Comparison of ENCODE assay signal across 1 cellular context in the genomic region with DNA sequence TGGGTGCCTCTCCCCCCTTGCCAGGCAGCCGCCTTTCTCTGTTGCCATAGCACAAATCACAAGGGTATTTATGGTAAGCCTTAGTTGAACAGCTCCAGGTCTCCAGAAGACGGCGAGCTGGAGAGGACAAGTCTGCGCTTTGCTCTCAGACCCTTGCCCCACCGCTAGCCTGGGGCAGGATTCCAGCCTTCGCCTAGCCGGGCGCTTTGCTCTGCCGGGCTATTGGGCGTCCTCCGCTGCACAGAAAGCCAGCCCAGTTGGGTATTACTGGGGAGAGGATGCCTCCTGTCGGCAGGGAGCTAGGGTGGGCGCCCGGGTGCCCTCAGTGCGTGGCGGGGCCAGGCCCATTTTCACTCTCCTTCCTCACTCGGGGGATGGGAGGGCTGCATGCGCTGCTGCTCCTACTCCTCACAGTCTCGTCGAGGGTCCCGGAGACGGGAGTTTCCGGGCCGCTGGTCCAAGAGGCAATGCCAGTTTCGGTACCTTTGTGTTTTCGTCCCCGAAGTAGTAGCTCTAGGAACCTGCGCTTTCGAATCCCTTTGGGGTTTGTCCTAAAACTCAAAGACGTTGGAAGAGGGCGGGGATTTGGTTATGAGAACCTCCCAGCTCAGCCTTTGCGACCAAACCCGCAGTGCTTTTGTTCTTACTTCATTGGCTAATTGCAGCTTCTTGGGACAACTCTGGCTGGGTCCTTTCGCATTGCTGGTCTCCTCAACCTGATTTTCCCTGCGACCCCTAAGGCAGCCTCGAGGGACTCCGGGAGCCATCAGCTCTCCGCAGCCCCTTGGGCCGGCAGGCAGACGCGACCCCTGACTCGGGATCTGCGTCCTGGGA.
A peak's percentile ranks its signal among the peaks of the same experiment; 100 is the strongest.
TF ChIP-seq lines count a peak whose summit lies in the region.

No MANE protein-coding gene starts in this region.

TF ChIP-seq in HepG2, 621 proteins besides CTCF, POLR2A, EP300 and RAD21 (continued from another document and continues in another):
- TF ChIP-seq ZNF761 (CRISPR knock-in tag; conservative IDR thresholded peaks at IDR 0.05): peak; percentile 37; the same call in 1 of the 2 replicates
- peak; percentile 62 for TF ChIP-seq HNRNPLL (IDR thresholded peaks at IDR 0.05; ENCODE audit: low read depth, low read length, poor library complexity, severe bottlenecking)
- TF ChIP-seq ZNF260 (CRISPR knock-in tag; IDR thresholded peaks at IDR 0.05; ENCODE audit: borderline replicate concordance, low read depth): no peak
- no peak for TF ChIP-seq SATB2 (CRISPR knock-in tag; IDR thresholded peaks at IDR 0.05)
- TF ChIP-seq, protein P1, sequence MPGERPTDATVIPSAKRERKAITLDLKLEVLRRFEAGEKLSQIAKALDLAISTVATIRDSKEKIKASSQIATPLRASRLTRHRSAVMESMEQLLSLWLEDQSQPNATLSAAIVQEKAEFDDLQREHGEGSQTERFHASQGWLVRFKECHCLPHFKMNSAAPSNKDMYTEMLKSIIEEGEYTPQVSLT (CRISPR knock-in tag; IDR thresholded peaks at IDR 0.05; ENCODE audit: borderline replicate concordance, low read depth): no peak
- TF ChIP-seq, protein P2, sequence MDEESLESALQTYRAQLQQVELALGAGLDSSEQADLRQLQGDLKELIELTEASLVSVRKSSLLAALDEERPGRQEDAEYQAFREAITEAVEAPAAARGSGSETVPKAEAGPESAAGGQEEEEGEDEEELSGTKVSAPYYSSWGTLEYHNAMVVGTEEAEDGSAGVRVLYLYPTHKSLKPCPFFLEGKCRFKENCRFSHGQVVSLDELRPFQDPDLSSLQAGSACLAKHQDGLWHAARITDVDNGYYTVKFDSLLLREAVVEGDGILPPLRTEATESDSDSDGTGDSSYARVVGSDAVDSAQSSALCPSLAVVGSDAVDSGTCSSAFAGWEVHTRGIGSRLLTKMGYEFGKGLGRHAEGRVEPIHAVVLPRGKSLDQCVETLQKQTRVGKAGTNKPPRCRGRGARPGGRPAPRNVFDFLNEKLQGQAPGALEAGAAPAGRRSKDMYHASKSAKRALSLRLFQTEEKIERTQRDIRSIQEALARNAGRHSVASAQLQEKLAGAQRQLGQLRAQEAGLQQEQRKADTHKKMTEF (CRISPR knock-in tag; IDR thresholded peaks at IDR 0.05): peak; percentile 41; the same call in 1 of the 2 replicates
- peak; percentile 62; the same call in 1 of the 2 replicates for TF ChIP-seq ZNF121 (CRISPR knock-in tag; IDR thresholded peaks at IDR 0.05)
- TF ChIP-seq TEAD3 (CRISPR knock-in tag; optimal IDR thresholded peaks at IDR 0.05; ENCODE audit: borderline replicate concordance): peak; percentile 47
- no peak for TF ChIP-seq SRSF1 (optimal IDR thresholded peaks at IDR 0.05; ENCODE audit: low read depth, low read length)
- peak; percentile 51 for TF ChIP-seq RXRB (CRISPR knock-in tag; IDR thresholded peaks at IDR 0.05; ENCODE audit: borderline replicate concordance)
- no peak for TF ChIP-seq SRF (IDR thresholded peaks at IDR 0.05; ENCODE audit: low read depth, low read length)
- TF ChIP-seq GATAD1 (CRISPR knock-in tag; IDR thresholded peaks at IDR 0.05): peak; percentile 38
- TF ChIP-seq, protein P3, sequence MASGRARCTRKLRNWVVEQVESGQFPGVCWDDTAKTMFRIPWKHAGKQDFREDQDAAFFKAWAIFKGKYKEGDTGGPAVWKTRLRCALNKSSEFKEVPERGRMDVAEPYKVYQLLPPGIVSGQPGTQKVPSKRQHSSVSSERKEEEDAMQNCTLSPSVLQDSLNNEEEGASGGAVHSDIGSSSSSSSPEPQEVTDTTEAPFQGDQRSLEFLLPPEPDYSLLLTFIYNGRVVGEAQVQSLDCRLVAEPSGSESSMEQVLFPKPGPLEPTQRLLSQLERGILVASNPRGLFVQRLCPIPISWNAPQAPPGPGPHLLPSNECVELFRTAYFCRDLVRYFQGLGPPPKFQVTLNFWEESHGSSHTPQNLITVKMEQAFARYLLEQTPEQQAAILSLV (CRISPR knock-in tag; IDR thresholded peaks at IDR 0.05; ENCODE audit: borderline replicate concordance): peak; percentile 67; the same call in 1 of the 2 replicates
- peak; percentile 69; the same call in 1 of the 2 replicates for TF ChIP-seq ZNF263 (CRISPR knock-in tag; IDR thresholded peaks at IDR 0.05)
- no peak for TF ChIP-seq MED13 (CRISPR knock-in tag; IDR thresholded peaks at IDR 0.05)
- TF ChIP-seq ZNF75D (CRISPR knock-in tag; IDR thresholded peaks at IDR 0.05; ENCODE audit: borderline replicate concordance): peak; percentile 62; the same call in 1 of the 2 replicates
- no peak; the same call in 1 of the 2 replicates for TF ChIP-seq ZNF136 (CRISPR knock-in tag; IDR thresholded peaks at IDR 0.05; ENCODE audit: low read depth)
- TF ChIP-seq, protein P4, sequence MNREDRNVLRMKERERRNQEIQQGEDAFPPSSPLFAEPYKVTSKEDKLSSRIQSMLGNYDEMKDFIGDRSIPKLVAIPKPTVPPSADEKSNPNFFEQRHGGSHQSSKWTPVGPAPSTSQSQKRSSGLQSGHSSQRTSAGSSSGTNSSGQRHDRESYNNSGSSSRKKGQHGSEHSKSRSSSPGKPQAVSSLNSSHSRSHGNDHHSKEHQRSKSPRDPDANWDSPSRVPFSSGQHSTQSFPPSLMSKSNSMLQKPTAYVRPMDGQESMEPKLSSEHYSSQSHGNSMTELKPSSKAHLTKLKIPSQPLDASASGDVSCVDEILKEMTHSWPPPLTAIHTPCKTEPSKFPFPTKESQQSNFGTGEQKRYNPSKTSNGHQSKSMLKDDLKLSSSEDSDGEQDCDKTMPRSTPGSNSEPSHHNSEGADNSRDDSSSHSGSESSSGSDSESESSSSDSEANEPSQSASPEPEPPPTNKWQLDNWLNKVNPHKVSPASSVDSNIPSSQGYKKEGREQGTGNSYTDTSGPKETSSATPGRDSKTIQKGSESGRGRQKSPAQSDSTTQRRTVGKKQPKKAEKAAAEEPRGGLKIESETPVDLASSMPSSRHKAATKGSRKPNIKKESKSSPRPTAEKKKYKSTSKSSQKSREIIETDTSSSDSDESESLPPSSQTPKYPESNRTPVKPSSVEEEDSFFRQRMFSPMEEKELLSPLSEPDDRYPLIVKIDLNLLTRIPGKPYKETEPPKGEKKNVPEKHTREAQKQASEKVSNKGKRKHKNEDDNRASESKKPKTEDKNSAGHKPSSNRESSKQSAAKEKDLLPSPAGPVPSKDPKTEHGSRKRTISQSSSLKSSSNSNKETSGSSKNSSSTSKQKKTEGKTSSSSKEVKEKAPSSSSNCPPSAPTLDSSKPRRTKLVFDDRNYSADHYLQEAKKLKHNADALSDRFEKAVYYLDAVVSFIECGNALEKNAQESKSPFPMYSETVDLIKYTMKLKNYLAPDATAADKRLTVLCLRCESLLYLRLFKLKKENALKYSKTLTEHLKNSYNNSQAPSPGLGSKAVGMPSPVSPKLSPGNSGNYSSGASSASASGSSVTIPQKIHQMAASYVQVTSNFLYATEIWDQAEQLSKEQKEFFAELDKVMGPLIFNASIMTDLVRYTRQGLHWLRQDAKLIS (CRISPR knock-in tag; IDR thresholded peaks at IDR 0.05): no peak
- TF ChIP-seq MTA1 (CRISPR knock-in tag; IDR thresholded peaks at IDR 0.05; ENCODE audit: borderline replicate concordance): peak; percentile 50
- TF ChIP-seq NR2F1 (CRISPR knock-in tag; IDR thresholded peaks at IDR 0.05): no peak
- TF ChIP-seq, protein P5, sequence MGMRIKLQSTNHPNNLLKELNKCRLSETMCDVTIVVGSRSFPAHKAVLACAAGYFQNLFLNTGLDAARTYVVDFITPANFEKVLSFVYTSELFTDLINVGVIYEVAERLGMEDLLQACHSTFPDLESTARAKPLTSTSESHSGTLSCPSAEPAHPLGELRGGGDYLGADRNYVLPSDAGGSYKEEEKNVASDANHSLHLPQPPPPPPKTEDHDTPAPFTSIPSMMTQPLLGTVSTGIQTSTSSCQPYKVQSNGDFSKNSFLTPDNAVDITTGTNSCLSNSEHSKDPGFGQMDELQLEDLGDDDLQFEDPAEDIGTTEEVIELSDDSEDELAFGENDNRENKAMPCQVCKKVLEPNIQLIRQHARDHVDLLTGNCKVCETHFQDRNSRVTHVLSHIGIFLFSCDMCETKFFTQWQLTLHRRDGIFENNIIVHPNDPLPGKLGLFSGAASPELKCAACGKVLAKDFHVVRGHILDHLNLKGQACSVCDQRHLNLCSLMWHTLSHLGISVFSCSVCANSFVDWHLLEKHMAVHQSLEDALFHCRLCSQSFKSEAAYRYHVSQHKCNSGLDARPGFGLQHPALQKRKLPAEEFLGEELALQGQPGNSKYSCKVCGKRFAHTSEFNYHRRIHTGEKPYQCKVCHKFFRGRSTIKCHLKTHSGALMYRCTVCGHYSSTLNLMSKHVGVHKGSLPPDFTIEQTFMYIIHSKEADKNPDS (CRISPR knock-in tag; IDR thresholded peaks at IDR 0.05): peak; percentile 85; the same call in 1 of the 2 replicates
- peak; percentile 58; the same call in 1 of the 2 replicates for TF ChIP-seq ZNF644 (CRISPR knock-in tag; IDR thresholded peaks at IDR 0.05; ENCODE audit: low read depth)
- TF ChIP-seq, protein P6, sequence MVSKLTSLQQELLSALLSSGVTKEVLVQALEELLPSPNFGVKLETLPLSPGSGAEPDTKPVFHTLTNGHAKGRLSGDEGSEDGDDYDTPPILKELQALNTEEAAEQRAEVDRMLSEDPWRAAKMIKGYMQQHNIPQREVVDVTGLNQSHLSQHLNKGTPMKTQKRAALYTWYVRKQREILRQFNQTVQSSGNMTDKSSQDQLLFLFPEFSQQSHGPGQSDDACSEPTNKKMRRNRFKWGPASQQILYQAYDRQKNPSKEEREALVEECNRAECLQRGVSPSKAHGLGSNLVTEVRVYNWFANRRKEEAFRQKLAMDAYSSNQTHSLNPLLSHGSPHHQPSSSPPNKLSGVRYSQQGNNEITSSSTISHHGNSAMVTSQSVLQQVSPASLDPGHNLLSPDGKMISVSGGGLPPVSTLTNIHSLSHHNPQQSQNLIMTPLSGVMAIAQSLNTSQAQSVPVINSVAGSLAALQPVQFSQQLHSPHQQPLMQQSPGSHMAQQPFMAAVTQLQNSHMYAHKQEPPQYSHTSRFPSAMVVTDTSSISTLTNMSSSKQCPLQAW (CRISPR knock-in tag; IDR thresholded peaks at IDR 0.05): peak; percentile 57; the same call in 1 of the 2 replicates
- 0 out of 2 replicates have a peak, but pooled peaks have one; percentile 22 for TF ChIP-seq DMAP1 (CRISPR knock-in tag; IDR thresholded peaks at IDR 0.05)
- TF ChIP-seq, protein P7, sequence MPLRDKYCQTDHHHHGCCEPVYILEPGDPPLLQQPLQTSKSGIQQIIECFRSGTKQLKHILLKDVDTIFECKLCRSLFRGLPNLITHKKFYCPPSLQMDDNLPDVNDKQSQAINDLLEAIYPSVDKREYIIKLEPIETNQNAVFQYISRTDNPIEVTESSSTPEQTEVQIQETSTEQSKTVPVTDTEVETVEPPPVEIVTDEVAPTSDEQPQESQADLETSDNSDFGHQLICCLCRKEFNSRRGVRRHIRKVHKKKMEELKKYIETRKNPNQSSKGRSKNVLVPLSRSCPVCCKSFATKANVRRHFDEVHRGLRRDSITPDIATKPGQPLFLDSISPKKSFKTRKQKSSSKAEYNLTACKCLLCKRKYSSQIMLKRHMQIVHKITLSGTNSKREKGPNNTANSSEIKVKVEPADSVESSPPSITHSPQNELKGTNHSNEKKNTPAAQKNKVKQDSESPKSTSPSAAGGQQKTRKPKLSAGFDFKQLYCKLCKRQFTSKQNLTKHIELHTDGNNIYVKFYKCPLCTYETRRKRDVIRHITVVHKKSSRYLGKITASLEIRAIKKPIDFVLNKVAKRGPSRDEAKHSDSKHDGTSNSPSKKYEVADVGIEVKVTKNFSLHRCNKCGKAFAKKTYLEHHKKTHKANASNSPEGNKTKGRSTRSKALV (CRISPR knock-in tag; IDR thresholded peaks at IDR 0.05): 0 out of 2 replicates have a peak, but pooled peaks have one; percentile 42
- no peak for TF ChIP-seq ZFP36L1 (CRISPR knock-in tag; IDR thresholded peaks at IDR 0.05)
- no peak for TF ChIP-seq GTF2F1 (IDR thresholded peaks at IDR 0.05; ENCODE audit: low read length)
- TF ChIP-seq SAP130 (CRISPR knock-in tag; IDR thresholded peaks at IDR 0.05; ENCODE audit: low read depth): peak; percentile 25; the same call in 1 of the 2 replicates
- no peak for TF ChIP-seq ZNF33B (CRISPR knock-in tag; IDR thresholded peaks at IDR 0.05)
- TF ChIP-seq ZNF484 (CRISPR knock-in tag; IDR thresholded peaks at IDR 0.05; ENCODE audit: borderline replicate concordance, low read depth): no peak
- TF ChIP-seq, protein P8, sequence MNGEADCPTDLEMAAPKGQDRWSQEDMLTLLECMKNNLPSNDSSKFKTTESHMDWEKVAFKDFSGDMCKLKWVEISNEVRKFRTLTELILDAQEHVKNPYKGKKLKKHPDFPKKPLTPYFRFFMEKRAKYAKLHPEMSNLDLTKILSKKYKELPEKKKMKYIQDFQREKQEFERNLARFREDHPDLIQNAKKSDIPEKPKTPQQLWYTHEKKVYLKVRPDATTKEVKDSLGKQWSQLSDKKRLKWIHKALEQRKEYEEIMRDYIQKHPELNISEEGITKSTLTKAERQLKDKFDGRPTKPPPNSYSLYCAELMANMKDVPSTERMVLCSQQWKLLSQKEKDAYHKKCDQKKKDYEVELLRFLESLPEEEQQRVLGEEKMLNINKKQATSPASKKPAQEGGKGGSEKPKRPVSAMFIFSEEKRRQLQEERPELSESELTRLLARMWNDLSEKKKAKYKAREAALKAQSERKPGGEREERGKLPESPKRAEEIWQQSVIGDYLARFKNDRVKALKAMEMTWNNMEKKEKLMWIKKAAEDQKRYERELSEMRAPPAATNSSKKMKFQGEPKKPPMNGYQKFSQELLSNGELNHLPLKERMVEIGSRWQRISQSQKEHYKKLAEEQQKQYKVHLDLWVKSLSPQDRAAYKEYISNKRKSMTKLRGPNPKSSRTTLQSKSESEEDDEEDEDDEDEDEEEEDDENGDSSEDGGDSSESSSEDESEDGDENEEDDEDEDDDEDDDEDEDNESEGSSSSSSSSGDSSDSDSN (CRISPR knock-in tag; IDR thresholded peaks at IDR 0.05): peak; percentile 65; the same call in 1 of the 2 replicates
- TF ChIP-seq KDM2A (CRISPR knock-in tag; IDR thresholded peaks at IDR 0.05; ENCODE audit: borderline replicate concordance, low read depth): peak; percentile 70; the same call in 1 of the 2 replicates
- no peak for TF ChIP-seq SP1 (IDR thresholded peaks at IDR 0.05)
- TF ChIP-seq SP1 (CRISPR knock-in tag; IDR thresholded peaks at IDR 0.05): no peak
- TF ChIP-seq, protein P9, sequence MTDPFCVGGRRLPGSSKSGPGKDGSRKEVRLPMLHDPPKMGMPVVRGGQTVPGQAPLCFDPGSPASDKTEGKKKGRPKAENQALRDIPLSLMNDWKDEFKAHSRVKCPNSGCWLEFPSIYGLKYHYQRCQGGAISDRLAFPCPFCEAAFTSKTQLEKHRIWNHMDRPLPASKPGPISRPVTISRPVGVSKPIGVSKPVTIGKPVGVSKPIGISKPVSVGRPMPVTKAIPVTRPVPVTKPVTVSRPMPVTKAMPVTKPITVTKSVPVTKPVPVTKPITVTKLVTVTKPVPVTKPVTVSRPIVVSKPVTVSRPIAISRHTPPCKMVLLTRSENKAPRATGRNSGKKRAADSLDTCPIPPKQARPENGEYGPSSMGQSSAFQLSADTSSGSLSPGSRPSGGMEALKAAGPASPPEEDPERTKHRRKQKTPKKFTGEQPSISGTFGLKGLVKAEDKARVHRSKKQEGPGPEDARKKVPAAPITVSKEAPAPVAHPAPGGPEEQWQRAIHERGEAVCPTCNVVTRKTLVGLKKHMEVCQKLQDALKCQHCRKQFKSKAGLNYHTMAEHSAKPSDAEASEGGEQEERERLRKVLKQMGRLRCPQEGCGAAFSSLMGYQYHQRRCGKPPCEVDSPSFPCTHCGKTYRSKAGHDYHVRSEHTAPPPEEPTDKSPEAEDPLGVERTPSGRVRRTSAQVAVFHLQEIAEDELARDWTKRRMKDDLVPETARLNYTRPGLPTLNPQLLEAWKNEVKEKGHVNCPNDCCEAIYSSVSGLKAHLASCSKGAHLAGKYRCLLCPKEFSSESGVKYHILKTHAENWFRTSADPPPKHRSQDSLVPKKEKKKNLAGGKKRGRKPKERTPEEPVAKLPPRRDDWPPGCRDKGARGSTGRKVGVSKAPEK (CRISPR knock-in tag; IDR thresholded peaks at IDR 0.05; ENCODE audit: borderline replicate concordance): peak; percentile 21; the same call in 1 of the 2 replicates
